ENCODE assay signal across 8 cellular contexts in genomic region chr7:101602484-101603241, GRCh38. TPM values are rescaled to one million over a fixed set of nuclear protein-coding genes. Genes with fewer than 3 reads are reported as not detected.
DNase-seq lines count a peak whose midpoint lies in the region; ATAC-seq and TF ChIP-seq lines count a peak whose summit lies in the region.

No MANE protein-coding gene starts in this region.

- peak overlapping the region; percentile 74 for H2AFZ ChIP-seq in HCT116 (ENCODE audit: low read depth, low read length, poor library complexity, severe bottlenecking)

- intact Hi-C loops in CD8-positive, alpha-beta T cell (cut with DNase I, micrococcal nuclease) = loop anchor here (1.0 to 5.0 kb wide), 4 partner anchors 60 to 790 kb away; no protein-coding TSS in a partner anchor
- intact Hi-C loops in HCT116 (cut with micrococcal nuclease) = loop anchor here (1.0 to 2.0 kb wide), 3 partner anchors 212 to 670 kb away; no protein-coding TSS in a partner anchor

- H3K27ac Mint-ChIP-seq in CD8-positive, alpha-beta T cell = no peak overlapping the region
- H3K27ac Mint-ChIP-seq in activated CD4-positive, alpha-beta memory T cell treated with anti-CD3 and anti-CD28 coated beads, Interleukin-2, amount 10 ng/mL, durations not matched to agents 7 days and 5 days = no peak overlapping the region

- peak overlapping the region; percentile 65 for H3K4me2 ChIP-seq in HCT116 (ENCODE audit: low read length)
- no peak overlapping the region for H3K4me2 ChIP-seq in mesendoderm (ENCODE audit: low read length)

- H3K9ac ChIP-seq in HCT116 (ENCODE audit: low read length) (0 out of 2 replicates have a peak overlapping the region, but pooled peaks have one; percentile 25), mesendoderm (ENCODE audit: low read length) (peak overlapping the region; percentile 7)

- no peaks in the 10 kb centered on the region for H3K36me3 Mint-ChIP-seq in CD8-positive, alpha-beta T cell
- no peaks in the 10 kb centered on the region for H3K36me3 Mint-ChIP-seq in activated CD4-positive, alpha-beta memory T cell treated with anti-CD3 and anti-CD28 coated beads, Interleukin-2, amount 10 ng/mL, durations not matched to agents 7 days and 5 days (ENCODE audit: low read depth)

- no CpG with 5 or more reads among the region's 25 CpGs for WGBS in mesendoderm (ENCODE audit: extremely low coverage, insufficient coverage, low lambda C conversion rate)

- H3K4me1 ChIP-seq in CD8-positive, alpha-beta T cell (ENCODE audit: insufficient read depth, low read length) = no peaks in the 10 kb centered on the region
- H3K4me1 ChIP-seq in HCT116 (ENCODE audit: control insufficient read depth in 1 of 2, insufficient read depth in 2 of 2, low read length in 2 of 2) (peaks cover 19 to 30% of the 10 kb centered on the region in 2 experiments; a peak in 3 of 4 replicates), mesendoderm (ENCODE audit: control insufficient read depth, low read depth, low read length) (no peaks in the 10 kb centered on the region)

- no peak overlapping the region for H2AK5ac ChIP-seq in mesendoderm (ENCODE audit: low read length)

- peak overlapping the region; percentile 76 for H3K56ac ChIP-seq in mesendoderm (ENCODE audit: low read length)

- H3K27me3 ChIP-seq in CD8-positive, alpha-beta T cell (ENCODE audit: insufficient read depth, low read length) = no peaks in the 10 kb centered on the region
- H3K27me3 ChIP-seq in HCT116 (ENCODE audit: insufficient read depth, low read length) (no peaks in the 10 kb centered on the region), mesendoderm (ENCODE audit: insufficient read depth, low read length, poor library complexity) (no peaks in the 10 kb centered on the region)

- H3K18ac ChIP-seq in mesendoderm (ENCODE audit: low read length) = peak overlapping the region; percentile 15

- peak overlapping the region; percentile 21 for H3K4ac ChIP-seq in mesendoderm (ENCODE audit: low read depth, low read length)

- H3K36me3 ChIP-seq in CD8-positive, alpha-beta T cell (ENCODE audit: insufficient read depth, low read length) = no peaks in the 10 kb centered on the region
- H3K36me3 ChIP-seq in HCT116 (ENCODE audit: control insufficient read depth in 1 of 2, insufficient read depth in 2 of 2, low read length in 2 of 2) = no peaks in the 10 kb centered on the region
- H3K36me3 ChIP-seq in mesendoderm (ENCODE audit: control insufficient read depth, insufficient read depth, low read length) = no peaks in the 10 kb centered on the region

- POLR2A ChIA-PET in CD8-positive, alpha-beta T cell (lab: Charles Lee) = no interaction called here
- POLR2A ChIA-PET in HCT116 (lab: Charles Lee) = no interaction called here
- POLR2A ChIA-PET in activated CD4-positive, alpha-beta memory T cell treated with anti-CD3 and anti-CD28 coated beads, Interleukin-2, amount 10 ng/mL, durations not matched to agents 7 days and 5 days (lab: Charles Lee) = no interaction called here

- peak; percentile 69 for ATAC-seq in CD8-positive, alpha-beta T cell
- ATAC-seq in HCT116 (peak; percentile 88), GM18502 (IDR thresholded peaks at IDR 0.05; ENCODE audit: poor library complexity, unreplicated experiment) (no peak)

- peak overlapping the region; percentile 8 for H2BK120ac ChIP-seq in mesendoderm (ENCODE audit: low read depth, low read length)

- DNase-seq in CD8-positive, alpha-beta T cell = peak; percentile 48 to 80 (median 67)
- DNase-seq in HCT116 (ENCODE audit: low read depth, low spot score) = peak; percentile 59
- DNase-seq in NCI-H748 (lab: John Stamatoyannopoulos, UW; ENCODE audit: unreplicated experiment) = peak; percentile 73
- peak; percentile 70 for DNase-seq in activated CD4-positive, alpha-beta memory T cell treated with anti-CD3 and anti-CD28 coated beads, Interleukin-2, amount 10 ng/mL, durations not matched to agents 7 days and 5 days
- DNase-seq in effector CD8-positive, alpha-beta T cell (lab: John Stamatoyannopoulos, UW) = peak; percentile 50
- DNase-seq in mesendoderm = peak; percentile 91
- DNase-seq in stimulated activated CD8-positive, alpha-beta memory T cell treated with anti-CD3 and anti-CD28 coated beads, Interleukin-15, amount 100 ng/mL, for 4 hours (ENCODE audit: low read depth in 2 of 2) = peak; percentile 11 to 24

- H3K79me1 ChIP-seq in mesendoderm (ENCODE audit: low read length) = no peaks in the 10 kb centered on the region

- H3K23ac ChIP-seq in mesendoderm (ENCODE audit: low read length) = no peak overlapping the region

- H3K27me3 Mint-ChIP-seq in CD8-positive, alpha-beta T cell (ENCODE audit: low read depth) = no peaks in the 10 kb centered on the region
- H3K27me3 Mint-ChIP-seq in activated CD4-positive, alpha-beta memory T cell treated with anti-CD3 and anti-CD28 coated beads, Interleukin-2, amount 10 ng/mL, durations not matched to agents 7 days and 5 days = no peaks in the 10 kb centered on the region

- H3K9me3 ChIP-seq in CD8-positive, alpha-beta T cell (ENCODE audit: low read length) = no peaks in the 10 kb centered on the region
- no peaks in the 10 kb centered on the region for H3K9me3 ChIP-seq in HCT116 (ENCODE audit: control insufficient read depth in 1 of 2, insufficient read depth in 1 of 2, low read depth in 1 of 2, low read length in 2 of 2)

- no peaks in the 10 kb centered on the region for H3K79me2 ChIP-seq in HCT116 (ENCODE audit: insufficient read depth, low read length)
- no peaks in the 10 kb centered on the region for H3K79me2 ChIP-seq in mesendoderm (ENCODE audit: control insufficient read depth, insufficient read depth, low read length)

- no TSS peak for BruUV-seq in HCT116 (replicated peaks; lab: Mats Ljungman, UMichigan)

- H4K20me1 ChIP-seq in HCT116 (ENCODE audit: insufficient read depth) = no peaks in the 10 kb centered on the region

- TF ChIP-seq CTCF in CD8-positive, alpha-beta T cell (IDR thresholded peaks at IDR 0.05) = peak; percentile 84
- peak; percentile 82 to 96 (median 95) for TF ChIP-seq CTCF in HCT116 (IDR thresholded peaks at IDR 0.05 in 2 of 3, conservative IDR thresholded peaks at IDR 0.05 in 1 of 3; ENCODE audit: borderline replicate concordance in 1 of 3, insufficient read depth in 1 of 3, low read depth in 2 of 3, low read length in 2 of 3)

- peak overlapping the region; percentile 31 for H2BK5ac ChIP-seq in mesendoderm (ENCODE audit: low read length)

- TF ChIP-seq POLR2A in HCT116 (IDR thresholded peaks at IDR 0.05; ENCODE audit: borderline replicate concordance, extremely low read depth, insufficient read depth, insufficient read length) = no peak

- H3K4me3 ChIP-seq in CD8-positive, alpha-beta T cell (ENCODE audit: low read depth, low read length) = no peak overlapping the region
- no peak overlapping the region for H3K4me3 ChIP-seq in HCT116 (replicated peaks in 1 of 2; ENCODE audit: low read depth in 1 of 2, low read length in 2 of 2)
- no peak overlapping the region for H3K4me3 ChIP-seq in mesendoderm (ENCODE audit: low read length)

- H4K8ac ChIP-seq in mesendoderm (ENCODE audit: low read depth, low read length) = no peak overlapping the region

- no peak overlapping the region for H3K4me3 Mint-ChIP-seq in CD8-positive, alpha-beta T cell
- H3K4me3 Mint-ChIP-seq in activated CD4-positive, alpha-beta memory T cell treated with anti-CD3 and anti-CD28 coated beads, Interleukin-2, amount 10 ng/mL, durations not matched to agents 7 days and 5 days = no peak overlapping the region

- no peak overlapping the region for H4K5ac ChIP-seq in mesendoderm (ENCODE audit: low read length)

- H2BK15ac ChIP-seq in mesendoderm (replicated peaks; ENCODE audit: low read depth) = no peak overlapping the region

- no peaks in the 10 kb centered on the region for H3K9me2 ChIP-seq in HCT116 (ENCODE audit: insufficient read depth)

- H3K27ac ChIP-seq in CD8-positive, alpha-beta T cell (ENCODE audit: low read depth, low read length) = no peak overlapping the region
- H3K27ac ChIP-seq in HCT116 (ENCODE audit: low read depth, low read length) (no peak overlapping the region), mesendoderm (ENCODE audit: low read depth, low read length) (no peak overlapping the region)

- RAD21 ChIA-PET in HCT116 (lab: Charles Lee; ENCODE audit: low non-redundant PET in 1 of 2, low total read pairs in 2 of 2, uncharacterized antibody in 2 of 2, unreplicated experiment in 2 of 2) = interaction anchor here (0.6 to 0.7 kb wide), 4 partner anchors 43 to 551 kb away, joined by 3 to 4 read pairs (median 4); no protein-coding TSS in a partner anchor

- CTCF ChIA-PET in CD8-positive, alpha-beta T cell (lab: Charles Lee) = interaction anchor here (0.6 to 5.2 kb wide), 17 partner anchors 12 to 672 kb away, joined by 3 to 30 read pairs (median 4); no protein-coding TSS in a partner anchor
- CTCF ChIA-PET in HCT116 (lab: Charles Lee) = interaction anchor here (0.6 to 2.2 kb wide), 11 partner anchors 10 to 670 kb away, joined by 3 to 15 read pairs (median 4); no protein-coding TSS in a partner anchor
- CTCF ChIA-PET in activated CD4-positive, alpha-beta memory T cell treated with anti-CD3 and anti-CD28 coated beads, Interleukin-2, amount 10 ng/mL, durations not matched to agents 7 days and 5 days (lab: Charles Lee) = interaction anchor here (0.6 to 3.2 kb wide), 10 partner anchors 10 to 669 kb away, joined by 3 to 10 read pairs (median 4); no protein-coding TSS in a partner anchor

- H3K9me3 Mint-ChIP-seq in CD8-positive, alpha-beta T cell = no peaks in the 10 kb centered on the region
- no peaks in the 10 kb centered on the region for H3K9me3 Mint-ChIP-seq in activated CD4-positive, alpha-beta memory T cell treated with anti-CD3 and anti-CD28 coated beads, Interleukin-2, amount 10 ng/mL, durations not matched to agents 7 days and 5 days

- TF ChIP-seq RAD21 in HCT116 (IDR thresholded peaks at IDR 0.05; ENCODE audit: low read depth) = peak; percentile 98

- no peaks in the 10 kb centered on the region for H3K4me1 Mint-ChIP-seq in CD8-positive, alpha-beta T cell (ENCODE audit: low read depth)
- H3K4me1 Mint-ChIP-seq in activated CD4-positive, alpha-beta memory T cell treated with anti-CD3 and anti-CD28 coated beads, Interleukin-2, amount 10 ng/mL, durations not matched to agents 7 days and 5 days = no peaks in the 10 kb centered on the region

TF ChIP-seq in HCT116, 20 proteins besides CTCF, POLR2A, EP300 and RAD21 (continues in another document):
- no peak for TF ChIP-seq SIN3A (IDR thresholded peaks at IDR 0.05; ENCODE audit: low read depth)

RNA-seq across cellular contexts. Expression of gene MYL10, which starts 26.4 kb away (rescaled TPM):
- total RNA-seq in CD8-positive, alpha-beta T cell = not detected
- not detected for total RNA-seq in HCT116 (2021; ENCODE audit: unreplicated experiment)
- polyA plus RNA-seq in HCT116 (2012) = not detected in 2 replicates
- total RNA-seq in activated CD4-positive, alpha-beta memory T cell treated with anti-CD3 and anti-CD28 coated beads, Interleukin-2, amount 10 ng/mL, durations not matched to agents 7 days and 5 days = not detected
- polyA plus RNA-seq in mesendoderm (2013, experiment 1 of 2) = 3.1 TPM
- polyA plus RNA-seq in mesendoderm (2013, experiment 2 of 2) = 2.5 TPM

Comparison
In these comparisons a context has a peak if more than half of its experiments do, and no peak if none do; other contexts are left out.
1. DNase-seq: peak in every context shown above with its lines; median percentile 91 in mesendoderm; 73 in NCI-H748; 70 in activated CD4-positive, alpha-beta memory T cell treated with anti-CD3 and anti-CD28 coated beads, Interleukin-2, amount 10 ng/mL, durations not matched to agents 7 days and 5 days; 67 in CD8-positive, alpha-beta T cell; 59 in HCT116; 50 in effector CD8-positive, alpha-beta T cell; 18 in stimulated activated CD8-positive, alpha-beta memory T cell treated with anti-CD3 and anti-CD28 coated beads, Interleukin-15, amount 100 ng/mL, for 4 hours.